9 cellular contexts compared by ENCODE assay signal in the genomic region with DNA sequence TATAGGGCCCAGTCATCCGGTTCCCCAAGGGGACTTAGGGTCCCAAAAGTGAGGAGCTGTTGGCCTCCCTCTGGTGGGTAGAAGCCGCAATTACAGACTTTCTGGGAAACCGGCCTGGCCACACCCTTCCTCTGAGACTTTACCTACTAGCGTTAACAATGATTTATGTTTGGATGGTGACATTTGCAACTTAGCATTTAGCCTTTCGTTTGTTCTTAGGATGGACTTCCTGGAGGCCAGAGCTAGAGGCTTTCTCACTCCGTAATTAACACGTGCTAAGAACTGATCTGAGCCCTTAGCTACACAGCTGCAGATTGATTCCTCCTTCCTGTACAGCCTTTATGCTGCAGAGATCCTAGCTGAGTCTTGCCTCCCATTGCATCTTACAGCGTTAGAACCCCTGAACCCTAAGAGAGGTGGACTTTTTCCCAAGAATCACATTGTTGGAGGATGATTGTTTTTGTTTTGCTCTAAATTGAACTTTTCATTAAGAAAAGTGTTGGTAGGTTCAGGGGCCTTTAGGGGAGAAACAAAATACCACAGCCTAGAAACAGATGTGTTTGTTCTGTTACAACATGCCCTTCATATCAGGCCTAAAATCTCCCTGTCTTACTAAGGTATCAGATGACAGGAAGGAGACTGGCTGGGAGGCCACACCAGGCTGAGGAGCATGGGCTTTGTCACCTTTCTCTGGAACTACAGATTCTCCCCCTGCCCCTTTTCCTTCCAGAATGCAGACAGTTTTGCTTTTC. TPM values are rescaled to one million over a fixed set of nuclear protein-coding genes. Genes with fewer than 3 reads are reported as not detected.
A peak's percentile ranks its signal among the peaks of the same experiment; 100 is the strongest.
DNase-seq lines count a peak whose midpoint lies in the region.
"Had no signal": no experiment of that assay in that cellular context is flagged by ENCODE, and none has a peak within 500 bp of the region (broad histone marks: within the 10 kb centered on the region; RNA-seq: fewer than 3 reads in every experiment).

No MANE protein-coding gene starts in this region.

- in situ Hi-C loops in G401 (cut with HindIII; ENCODE audit: low sequenced_read_pairs): no loop called here

- DNase-seq in Daoy (ENCODE audit: low read depth) (peak; percentile 77), HCEC 1CT (peak; percentile 67), NCI-H2171 treated with DMSO at 0.1 percent for 48 hours (lab: John Stamatoyannopoulos, UW) (peak; percentile 90), dermis blood vessel endothelial cell (peak; percentile 66), medulla oblongata (ENCODE audit: extremely low spot score) (peak; percentile 15), G401 (ENCODE audit: low spot score) (no peak)
- peak; percentile 59 for DNase-seq in activated CD4-positive, CD25-positive, alpha-beta regulatory T cell treated with anti-CD3 and anti-CD28 coated beads, Interleukin-2, amount 50 U/mL, for 72 hours
- DNase-seq in stimulated activated CD8-positive, alpha-beta memory T cell treated with anti-CD3 and anti-CD28 coated beads, Interleukin-4, amount 100 ng/mL, for 48 hours: peak; percentile 82

RNA-seq across cellular contexts. Expression of gene S100A11, which starts 2.0 kb away (rescaled TPM):
- 289 and 308 TPM in 2 replicates for total RNA-seq in Daoy (2014; rRNA removed; shearing (Covaris generic))
- total RNA-seq in dermis blood vessel endothelial cell: 12.3 and 24.6 TPM in 2 replicates
- total RNA-seq in G401 (2014; rRNA removed; shearing (Covaris generic)): not detected in 2 replicates

RNA-seq across cellular contexts. Expression of gene S100A10, which starts 41.2 kb away (rescaled TPM):
- 68.5 and 77.3 TPM in 2 replicates for total RNA-seq in Daoy (2014; rRNA removed; shearing (Covaris generic))
- 148 and 239 TPM in 2 replicates for total RNA-seq in dermis blood vessel endothelial cell
- not detected in 2 replicates for total RNA-seq in G401 (2014; rRNA removed; shearing (Covaris generic))

RNA-seq across cellular contexts. Expression of gene TCHHL1, which starts 54.0 kb away (rescaled TPM):
- not detected in 2 replicates for total RNA-seq in Daoy (2014; rRNA removed; shearing (Covaris generic))
- not detected in 2 replicates for total RNA-seq in dermis blood vessel endothelial cell
- total RNA-seq in G401 (2014; rRNA removed; shearing (Covaris generic)): not detected in 2 replicates
- total RNA-seq: pulmonary artery endothelial cell had no signal

Comparison
In these comparisons a context has a peak if more than half of its experiments do, and no peak if none do; other contexts are left out.
1. RNA of gene S100A11, which starts 2.0 kb away (total RNA-seq): 289 to 308 TPM in Daoy; 12.3 to 24.6 TPM in dermis blood vessel endothelial cell and not detected in G401; every median in the first group is over 10 times any median in the second.
2. RNA of gene S100A10, which starts 41.2 kb away (total RNA-seq): 148 to 239 TPM in dermis blood vessel endothelial cell and 68.5 to 77.3 TPM in Daoy; not detected in G401; every median in the first group is over 10 times any median in the second.